Comparison of ENCODE assay signal across 25 cellular contexts in the genomic region with DNA sequence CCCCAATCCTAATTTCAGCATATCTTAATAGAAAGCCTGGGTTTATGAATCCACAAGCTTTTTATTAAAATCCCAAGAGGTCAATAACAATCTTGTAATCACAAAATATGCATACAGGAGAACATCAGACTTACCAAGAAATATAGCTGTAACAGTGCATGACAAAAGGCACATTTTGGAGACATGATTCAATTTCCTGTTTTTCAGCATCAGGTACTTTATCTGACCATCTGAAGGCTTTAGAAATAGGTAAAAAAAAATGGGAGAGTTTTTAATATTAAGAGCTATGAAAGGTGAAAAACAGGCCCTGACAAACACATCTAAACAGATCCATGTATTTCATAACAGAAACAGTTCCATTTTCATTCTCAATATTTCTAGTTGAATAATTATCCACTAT.
"Had no signal": no experiment of that assay in that cellular context is flagged by ENCODE, and none has a peak within 500 bp of the region (broad histone marks: within the 10 kb centered on the region; RNA-seq: fewer than 3 reads in every experiment).

No MANE protein-coding gene starts in this region.

- H3K27ac ChIP-seq: brain microvascular endothelial cell, esophagus muscularis mucosa, pancreas, psoas muscle, thyroid gland had no signal

- H3K4me1 ChIP-seq: psoas muscle had no signal

- H3K4me3 Mint-ChIP-seq: activated CD8-positive, alpha-beta T cell treated with anti-CD3 and anti-CD28 coated beads, Interleukin-2, amount 10 ng/mL, durations not matched to agents 7 days and 5 days; activated naive CD4-positive, alpha-beta T cell treated with anti-CD3 and anti-CD28 coated beads, Interleukin-2, amount 50 U/mL, for 24 hours; dendritic cell treated with granulocyte-macrophage colony-stimulating factor and Interleukin-4, amounts not matched to agents 40 ng/mL and 50 ng/mL, for 4 days; mesothelial cell of epicardium; naive thymus-derived CD8-positive, alpha-beta T cell; stimulated activated naive CD8-positive, alpha-beta T cell treated with anti-CD3 and anti-CD28 coated beads, Interleukin-15, Interleukin-2, amounts not matched to agents 100 ng/mL and 50 ng/mL, for 24 hours; T-helper 2 cell treated with Interferon-gamma antibody and Interleukin-4, amounts not matched to agents 5 μg/mL and 100 μg/mL, for 36 hours had no signal

- H3K4me1 Mint-ChIP-seq: activated naive CD4-positive, alpha-beta T cell treated with anti-CD3 and anti-CD28 coated beads, Interleukin-2, amount 50 U/mL, for 24 hours; naive thymus-derived CD8-positive, alpha-beta T cell had no signal

- H3K9me3 Mint-ChIP-seq: activated naive CD4-positive, alpha-beta T cell treated with anti-CD3 and anti-CD28 coated beads, Interleukin-2, amount 50 U/mL, for 24 hours; dendritic cell treated with granulocyte-macrophage colony-stimulating factor and Interleukin-4, amounts not matched to agents 40 ng/mL and 50 ng/mL, for 4 days; mesothelial cell of epicardium; naive thymus-derived CD8-positive, alpha-beta T cell; stimulated activated naive CD8-positive, alpha-beta T cell treated with anti-CD3 and anti-CD28 coated beads, Interleukin-15, Interleukin-2, amounts not matched to agents 100 ng/mL and 50 ng/mL, for 24 hours; T-helper 2 cell treated with Interferon-gamma antibody and Interleukin-4, amounts not matched to agents 5 μg/mL and 100 μg/mL, for 36 hours had no signal

- H3K27me3 ChIP-seq: brain microvascular endothelial cell, esophagus muscularis mucosa, pancreas, thyroid gland had no signal

- H3K4me3 ChIP-seq: esophagus muscularis mucosa, pancreas, psoas muscle, thyroid gland had no signal

- H3K27me3 Mint-ChIP-seq: stimulated activated naive CD8-positive, alpha-beta T cell treated with anti-CD3 and anti-CD28 coated beads, Interleukin-15, Interleukin-2, amounts not matched to agents 100 ng/mL and 50 ng/mL, for 24 hours had no signal

- H3K27ac Mint-ChIP-seq: activated CD8-positive, alpha-beta T cell treated with anti-CD3 and anti-CD28 coated beads, Interleukin-2, amount 10 ng/mL, durations not matched to agents 7 days and 5 days; activated naive CD4-positive, alpha-beta T cell treated with anti-CD3 and anti-CD28 coated beads, Interleukin-2, amount 50 U/mL, for 24 hours; dendritic cell treated with granulocyte-macrophage colony-stimulating factor and Interleukin-4, amounts not matched to agents 40 ng/mL and 50 ng/mL, for 4 days; mesothelial cell of epicardium; naive thymus-derived CD8-positive, alpha-beta T cell; stimulated activated naive CD8-positive, alpha-beta T cell treated with anti-CD3 and anti-CD28 coated beads, Interleukin-15, Interleukin-2, amounts not matched to agents 100 ng/mL and 50 ng/mL, for 24 hours; T-helper 2 cell treated with Interferon-gamma antibody and Interleukin-4, amounts not matched to agents 5 μg/mL and 100 μg/mL, for 36 hours had no signal

- ATAC-seq: activated CD8-positive, alpha-beta T cell treated with anti-CD3 and anti-CD28 coated beads, Interleukin-2, amount 10 ng/mL, durations not matched to agents 7 days and 5 days; left ventricle myocardium superior; naive thymus-derived CD8-positive, alpha-beta T cell; psoas muscle; right cardiac atrium had no signal

- H3K36me3 ChIP-seq: brain microvascular endothelial cell, esophagus muscularis mucosa, pancreas, thyroid gland had no signal

- DNase-seq: activated CD4-positive, alpha-beta T cell treated with anti-CD3 and anti-CD28 coated beads for 1 hour; activated CD4-positive, alpha-beta T cell treated with anti-CD3 and anti-CD28 coated beads, Interleukin-2, amount 50 U/mL, for 1 hour; activated CD8-positive, alpha-beta T cell treated with anti-CD3 and anti-CD28 coated beads, Interleukin-2, amount 10 ng/mL, durations not matched to agents 7 days and 5 days; activated gamma-delta T cell treated with Interleukin-2 at 50 U/mL for 16 hours; anterior cingulate cortex; brain microvascular endothelial cell; caudate nucleus; effector CD8-positive, alpha-beta T cell; head of caudate nucleus; hypothalamus; left ventricle myocardium superior; mammary epithelial cell; naive thymus-derived CD8-positive, alpha-beta T cell; pancreas; psoas muscle; right cardiac atrium; stimulated activated CD4-positive, alpha-beta T cell treated with anti-CD3 and anti-CD28 coated beads, Interleukin-12 subunit alpha, Interleukin-12 subunit beta, amount 100 ng/mL, for 4 hours; substantia nigra; thyroid gland had no signal

- H3K9me3 ChIP-seq: esophagus muscularis mucosa, pancreas, psoas muscle, thyroid gland had no signal

- H3K36me3 Mint-ChIP-seq: activated naive CD4-positive, alpha-beta T cell treated with anti-CD3 and anti-CD28 coated beads, Interleukin-2, amount 50 U/mL, for 24 hours; mesothelial cell of epicardium; naive thymus-derived CD8-positive, alpha-beta T cell had no signal
